21 cellular contexts compared by ENCODE assay signal in the genomic region with DNA sequence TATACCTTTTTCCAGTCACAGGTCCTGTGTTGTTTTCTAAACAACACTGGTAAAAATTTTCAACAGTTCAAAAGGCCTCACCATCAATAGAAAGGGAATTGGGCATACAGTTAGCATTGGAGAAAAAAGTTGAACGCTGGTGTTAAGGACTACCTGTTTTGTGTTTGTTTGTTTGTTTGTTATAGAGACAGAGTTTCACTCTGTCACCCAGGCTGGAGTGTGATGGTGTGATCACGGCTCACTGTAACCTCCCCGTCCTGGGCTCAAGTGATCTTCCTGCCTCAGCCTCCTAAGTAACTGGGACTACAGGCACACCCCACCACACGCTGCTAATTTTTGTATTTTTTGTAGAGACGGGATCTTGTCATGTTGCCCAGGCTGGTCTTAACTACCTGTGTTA.
DNase-seq lines count a peak whose midpoint lies in the region; ATAC-seq and TF ChIP-seq lines count a peak whose summit lies in the region.
"Had no signal": no experiment of that assay in that cellular context is flagged by ENCODE, and none has a peak within 500 bp of the region (broad histone marks: within the 10 kb centered on the region; RNA-seq: fewer than 3 reads in every experiment).

No MANE protein-coding gene starts in this region.

- H3K27me3 Mint-ChIP-seq in chondrocyte (ENCODE audit: low read depth) = no peaks in the 10 kb centered on the region
- H3K27me3 Mint-ChIP-seq in nephron (ENCODE audit: low read depth) = peaks cover 14% of the 10 kb centered on the region
- H3K27me3 Mint-ChIP-seq in MCF 10A (ENCODE audit: insufficient read depth, unreplicated experiment) = peaks cover 66% of the 10 kb centered on the region

- H3K36me3 Mint-ChIP-seq in chondrocyte (ENCODE audit: low read depth) = peaks cover 14% of the 10 kb centered on the region
- peaks cover 9% of the 10 kb centered on the region for H3K36me3 Mint-ChIP-seq in nephron (ENCODE audit: low read depth)
- H3K36me3 Mint-ChIP-seq in MCF 10A (ENCODE audit: insufficient read depth, unreplicated experiment) = no peaks in the 10 kb centered on the region

- no peaks in the 10 kb centered on the region for H3K9me3 Mint-ChIP-seq in chondrocyte (ENCODE audit: low read depth)
- H3K9me3 Mint-ChIP-seq in nephron = no peaks in the 10 kb centered on the region
- no peaks in the 10 kb centered on the region for H3K9me3 Mint-ChIP-seq in MCF 10A (ENCODE audit: unreplicated experiment)
- H3K9me3 Mint-ChIP-seq: activated CD4-positive, alpha-beta T cell treated with anti-CD3 and anti-CD28 coated beads, Interleukin-2, amount 10 ng/mL, durations not matched to agents 7 days and 5 days had no signal

- CTCF ChIA-PET in MCF 10A (lab: Yijun Ruan, JAX) = interaction anchor here (0.6 kb wide), 1 partner anchor 19 kb away, joined by 3 read pairs; no protein-coding TSS in a partner anchor

- intact Hi-C loops in left ventricle myocardium inferior (cut with micrococcal nuclease) (no loop called here), left ventricle myocardium superior (cut with micrococcal nuclease) (no loop called here), MCF 10A (cut with micrococcal nuclease) (no loop called here)

- no peaks in the 10 kb centered on the region for H3K27me3 ChIP-seq in left ventricle myocardium inferior (ENCODE audit: low read depth)
- H3K27me3 ChIP-seq: SJCRH30 had no signal

- no peak for DNase-seq in left ventricle myocardium inferior
- no peak for DNase-seq in left ventricle myocardium superior
- no peak for DNase-seq in chondrocyte (ENCODE audit: low spot score)
- no peak for DNase-seq in COR-L47 (lab: John Stamatoyannopoulos, UW)
- no peak for DNase-seq in GM20000 (ENCODE audit: low spot score)
- DNase-seq in MCF 10A (ENCODE audit: unreplicated experiment) = no peak
- no peak for DNase-seq in pons (ENCODE audit: low spot score)
- DNase-seq: activated CD4-positive, alpha-beta T cell treated with anti-CD3 and anti-CD28 coated beads, Interleukin-2, amount 10 ng/mL, durations not matched to agents 7 days and 5 days; C1 segment of cervical spinal cord; foreskin keratinocyte; GF-D8; GOT3; kidney; mammary epithelial cell; NCI-H187; stomach; T-helper 2 cell had no signal

- TF ChIP-seq CTCF in left ventricle myocardium inferior (IDR thresholded peaks at IDR 0.05; ENCODE audit: borderline replicate concordance) (no peak), chondrocyte (IDR thresholded peaks at IDR 0.05) (no peak), nephron (IDR thresholded peaks at IDR 0.05; ENCODE audit: unreplicated experiment in 3 of 3) (no peak), GM20000 (IDR thresholded peaks at IDR 0.05; ENCODE audit: extremely low read depth, missing control alignments) (no peak), MCF 10A (IDR thresholded peaks at IDR 0.05; ENCODE audit: unreplicated experiment) (no peak)

- H3K4me3 Mint-ChIP-seq in chondrocyte (ENCODE audit: unreplicated experiment) (no peak overlapping the region), nephron (peak overlapping the region; percentile 80 to 90 (median 88)), MCF 10A (ENCODE audit: unreplicated experiment) (no peak overlapping the region)

- no TSS peak for BruUV-seq in MCF 10A (replicated peaks; lab: Mats Ljungman, UMichigan)

- POLR2A ChIA-PET in MCF 10A (lab: Yijun Ruan, JAX) = no interaction called here

- H3K4me1 Mint-ChIP-seq in chondrocyte (ENCODE audit: low read depth) (peaks cover 62% of the 10 kb centered on the region), nephron (peaks cover 20% of the 10 kb centered on the region), MCF 10A (ENCODE audit: insufficient read depth, unreplicated experiment) (no peaks in the 10 kb centered on the region)

- H3K4me3 ChIP-seq in left ventricle myocardium inferior = no peak overlapping the region
- H3K4me3 ChIP-seq: A549 had no signal

- H3K9me3 ChIP-seq in left ventricle myocardium inferior (replicated peaks) = no peaks in the 10 kb centered on the region
- H3K9me3 ChIP-seq: A549, SJCRH30, stomach had no signal

- H3K27ac Mint-ChIP-seq in chondrocyte (ENCODE audit: unreplicated experiment) = peak overlapping the region; percentile 80
- H3K27ac Mint-ChIP-seq in nephron = peak overlapping the region; percentile 56 to 78 (median 75)
- no peak overlapping the region for H3K27ac Mint-ChIP-seq in MCF 10A (ENCODE audit: low read depth, unreplicated experiment)
- H3K27ac Mint-ChIP-seq: activated CD4-positive, alpha-beta T cell treated with anti-CD3 and anti-CD28 coated beads, Interleukin-2, amount 10 ng/mL, durations not matched to agents 7 days and 5 days had no signal

- H3K36me3 ChIP-seq in left ventricle myocardium inferior = no peaks in the 10 kb centered on the region
- H3K36me3 ChIP-seq: cardiac muscle cell, SJCRH30, stomach had no signal

- ATAC-seq in left ventricle myocardium superior = no peak
- ATAC-seq: A549, foreskin keratinocyte had no signal

- H3K27ac ChIP-seq in left ventricle myocardium inferior (replicated peaks) = peak overlapping the region; percentile 89
- H3K27ac ChIP-seq: A549, cardiac muscle cell, foreskin keratinocyte had no signal

- peaks cover 52% of the 10 kb centered on the region for H3K4me1 ChIP-seq in left ventricle myocardium inferior
- H3K4me1 ChIP-seq: A549 had no signal

Comparison
In these comparisons a context has a peak if more than half of its experiments do, and no peak if none do; other contexts are left out.
1. H3K4me3 Mint-ChIP-seq: peak in nephron (3 of 3); none in chondrocyte (single experiment) and MCF 10A (single experiment).